Comparison of ENCODE assay signal across 22 cellular contexts in the genomic region with DNA sequence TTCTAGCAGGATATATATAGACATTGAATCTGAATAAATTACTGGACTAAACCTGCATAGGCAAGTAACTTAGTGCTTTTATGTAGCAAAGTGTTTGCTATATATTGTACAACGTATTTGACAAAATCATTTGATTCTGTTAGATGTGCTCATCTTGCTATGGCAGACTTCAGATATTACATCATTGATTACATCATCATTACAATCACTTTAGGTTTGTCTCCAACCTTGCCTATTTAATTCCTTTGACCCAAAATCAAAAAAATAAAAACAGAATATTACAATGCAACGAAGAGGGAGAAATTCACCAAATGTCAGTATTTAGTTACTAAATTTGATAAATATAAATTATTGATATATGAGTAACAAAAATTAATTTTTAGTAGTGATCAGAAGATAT.
"Had no signal": no experiment of that assay in that cellular context is flagged by ENCODE, and none has a peak within 500 bp of the region (broad histone marks: within the 10 kb centered on the region; RNA-seq: fewer than 3 reads in every experiment).

No MANE protein-coding gene starts in this region.

- ATAC-seq: effector memory CD8-positive, alpha-beta T cell; foreskin keratinocyte; gastroesophageal sphincter; heart left ventricle; left cardiac atrium; left lung; left ventricle myocardium superior; lower lobe of right lung; mucosa of descending colon had no signal

- FAIRE-seq: endometrium, frontal cortex had no signal

- H2AFZ ChIP-seq: hepatocyte had no signal

- H3K4me3 ChIP-seq: colonic mucosa, esophagus muscularis mucosa, gastroesophageal sphincter, heart left ventricle, hepatocyte, left lung, lower lobe of right lung, mucosa of descending colon had no signal

- H3K9me3 ChIP-seq: colonic mucosa, esophagus muscularis mucosa, gastroesophageal sphincter, lower lobe of right lung, mucosa of descending colon had no signal

- H3K27ac ChIP-seq: colonic mucosa, esophagus muscularis mucosa, foreskin keratinocyte, gastroesophageal sphincter, heart left ventricle, hepatocyte, left lung, lower lobe of right lung had no signal

- DNase-seq: colonic mucosa; cortex of kidney; effector CD8-positive, alpha-beta T cell; effector memory CD8-positive, alpha-beta T cell; endodermal cell; foreskin keratinocyte; heart left ventricle; hypothalamus; immature natural killer cell; islet precursor cell; left cardiac atrium; left lung; left ventricle myocardium superior; lower lobe of right lung; mesenchymal stem cell; mucosa of descending colon; naive B cell had no signal

- H3K79me2 ChIP-seq: hepatocyte had no signal

- H3K27me3 ChIP-seq: colonic mucosa, esophagus muscularis mucosa, foreskin keratinocyte, gastroesophageal sphincter, heart left ventricle, hepatocyte, left lung had no signal

- H3K4me2 ChIP-seq: hepatocyte had no signal

- H3K4me1 ChIP-seq: colonic mucosa, esophagus muscularis mucosa, foreskin keratinocyte, gastroesophageal sphincter, heart left ventricle, left lung, lower lobe of right lung had no signal

- H3K36me3 ChIP-seq: colonic mucosa, esophagus muscularis mucosa, gastroesophageal sphincter, heart left ventricle, left lung, lower lobe of right lung had no signal
